ENCODE assay signal across 1 cellular context in the genomic region with DNA sequence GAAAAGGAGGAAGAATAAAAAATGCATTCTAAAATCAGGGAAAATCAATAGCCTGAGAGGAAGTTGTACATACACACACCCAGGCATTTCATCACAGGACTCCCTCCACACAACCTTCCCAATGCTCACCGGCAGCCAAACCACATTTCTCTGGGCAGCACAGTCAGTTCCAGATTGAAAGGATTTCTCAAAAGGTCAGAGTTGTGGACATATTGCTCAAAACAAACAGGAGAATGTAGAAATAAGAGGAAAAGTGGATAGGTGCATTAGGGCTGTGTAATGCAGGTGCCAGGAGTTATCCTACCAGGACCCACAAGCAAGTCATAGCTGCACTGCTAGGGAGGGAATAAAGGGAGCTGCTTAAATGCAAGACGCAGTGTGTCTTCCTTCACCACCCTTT.
TF ChIP-seq lines count a peak whose summit lies in the region.

No MANE protein-coding gene starts in this region.

TF ChIP-seq in HepG2, 621 proteins besides CTCF, POLR2A, EP300 and RAD21 (continued from another document and continues in another):
- TF ChIP-seq, protein P1, sequence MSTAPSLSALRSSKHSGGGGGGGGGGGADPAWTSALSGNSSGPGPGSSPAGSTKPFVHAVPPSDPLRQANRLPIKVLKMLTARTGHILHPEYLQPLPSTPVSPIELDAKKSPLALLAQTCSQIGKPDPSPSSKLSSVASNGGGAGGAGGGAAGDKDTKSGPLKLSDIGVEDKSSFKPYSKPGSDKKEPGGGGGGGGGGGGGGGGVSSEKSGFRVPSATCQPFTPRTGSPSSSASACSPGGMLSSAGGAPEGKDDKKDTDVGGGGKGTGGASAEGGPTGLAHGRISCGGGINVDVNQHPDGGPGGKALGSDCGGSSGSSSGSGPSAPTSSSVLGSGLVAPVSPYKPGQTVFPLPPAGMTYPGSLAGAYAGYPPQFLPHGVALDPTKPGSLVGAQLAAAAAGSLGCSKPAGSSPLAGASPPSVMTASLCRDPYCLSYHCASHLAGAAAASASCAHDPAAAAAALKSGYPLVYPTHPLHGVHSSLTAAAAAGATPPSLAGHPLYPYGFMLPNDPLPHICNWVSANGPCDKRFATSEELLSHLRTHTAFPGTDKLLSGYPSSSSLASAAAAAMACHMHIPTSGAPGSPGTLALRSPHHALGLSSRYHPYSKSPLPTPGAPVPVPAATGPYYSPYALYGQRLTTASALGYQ (CRISPR knock-in tag; IDR thresholded peaks at IDR 0.05): no peak
- TF ChIP-seq MEF2D (CRISPR knock-in tag; IDR thresholded peaks at IDR 0.05): no peak
- no peak for TF ChIP-seq MAFG (CRISPR knock-in tag; IDR thresholded peaks at IDR 0.05)
- TF ChIP-seq JUND (CRISPR knock-in tag; IDR thresholded peaks at IDR 0.05): no peak; the same call in 1 of the 2 replicates
- 0 out of 2 replicates have a peak, but pooled peaks have one; percentile 52 for TF ChIP-seq ZKSCAN8 (CRISPR knock-in tag; IDR thresholded peaks at IDR 0.05; ENCODE audit: borderline replicate concordance)
- TF ChIP-seq ZNF24 (IDR thresholded peaks at IDR 0.05): no peak
- TF ChIP-seq HMG20A (CRISPR knock-in tag; IDR thresholded peaks at IDR 0.05; ENCODE audit: borderline replicate concordance): peak; percentile 78
- no peak for TF ChIP-seq HMGXB4 (CRISPR knock-in tag; IDR thresholded peaks at IDR 0.05; ENCODE audit: borderline replicate concordance in 1 of 2, low read depth in 1 of 2)
- TF ChIP-seq KMT2A (CRISPR knock-in tag; IDR thresholded peaks at IDR 0.05): peak; percentile 58; the same call in 1 of the 2 replicates
- no peak for TF ChIP-seq ZIK1 (CRISPR knock-in tag; IDR thresholded peaks at IDR 0.05; ENCODE audit: borderline replicate concordance, low read depth)
- TF ChIP-seq NKX3-1 (CRISPR knock-in tag; IDR thresholded peaks at IDR 0.05): no peak
- TF ChIP-seq ZNF547 (CRISPR knock-in tag; IDR thresholded peaks at IDR 0.05): no peak
- TF ChIP-seq ZNF230 (CRISPR knock-in tag; IDR thresholded peaks at IDR 0.05): no peak
- TF ChIP-seq KLF16 (CRISPR knock-in tag; IDR thresholded peaks at IDR 0.05): 0 out of 4 replicates have a peak, but pooled peaks of 1 of the 2 experiments have one; percentile 47
- peak; percentile 73; the same call in 1 of the 2 replicates for TF ChIP-seq ZNF205 (CRISPR knock-in tag; IDR thresholded peaks at IDR 0.05)
- TF ChIP-seq ATF7-NPFF (CRISPR knock-in tag; IDR thresholded peaks at IDR 0.05; ENCODE audit: low read depth): no peak
- TF ChIP-seq NFIC (IDR thresholded peaks at IDR 0.05; ENCODE audit: low read length): 0 out of 2 replicates have a peak, but pooled peaks have one; percentile 47
- TF ChIP-seq EED (CRISPR knock-in tag; IDR thresholded peaks at IDR 0.05): no peak
- no peak for TF ChIP-seq NR3C1 (CRISPR knock-in tag; IDR thresholded peaks at IDR 0.05)
- TF ChIP-seq, protein P2, sequence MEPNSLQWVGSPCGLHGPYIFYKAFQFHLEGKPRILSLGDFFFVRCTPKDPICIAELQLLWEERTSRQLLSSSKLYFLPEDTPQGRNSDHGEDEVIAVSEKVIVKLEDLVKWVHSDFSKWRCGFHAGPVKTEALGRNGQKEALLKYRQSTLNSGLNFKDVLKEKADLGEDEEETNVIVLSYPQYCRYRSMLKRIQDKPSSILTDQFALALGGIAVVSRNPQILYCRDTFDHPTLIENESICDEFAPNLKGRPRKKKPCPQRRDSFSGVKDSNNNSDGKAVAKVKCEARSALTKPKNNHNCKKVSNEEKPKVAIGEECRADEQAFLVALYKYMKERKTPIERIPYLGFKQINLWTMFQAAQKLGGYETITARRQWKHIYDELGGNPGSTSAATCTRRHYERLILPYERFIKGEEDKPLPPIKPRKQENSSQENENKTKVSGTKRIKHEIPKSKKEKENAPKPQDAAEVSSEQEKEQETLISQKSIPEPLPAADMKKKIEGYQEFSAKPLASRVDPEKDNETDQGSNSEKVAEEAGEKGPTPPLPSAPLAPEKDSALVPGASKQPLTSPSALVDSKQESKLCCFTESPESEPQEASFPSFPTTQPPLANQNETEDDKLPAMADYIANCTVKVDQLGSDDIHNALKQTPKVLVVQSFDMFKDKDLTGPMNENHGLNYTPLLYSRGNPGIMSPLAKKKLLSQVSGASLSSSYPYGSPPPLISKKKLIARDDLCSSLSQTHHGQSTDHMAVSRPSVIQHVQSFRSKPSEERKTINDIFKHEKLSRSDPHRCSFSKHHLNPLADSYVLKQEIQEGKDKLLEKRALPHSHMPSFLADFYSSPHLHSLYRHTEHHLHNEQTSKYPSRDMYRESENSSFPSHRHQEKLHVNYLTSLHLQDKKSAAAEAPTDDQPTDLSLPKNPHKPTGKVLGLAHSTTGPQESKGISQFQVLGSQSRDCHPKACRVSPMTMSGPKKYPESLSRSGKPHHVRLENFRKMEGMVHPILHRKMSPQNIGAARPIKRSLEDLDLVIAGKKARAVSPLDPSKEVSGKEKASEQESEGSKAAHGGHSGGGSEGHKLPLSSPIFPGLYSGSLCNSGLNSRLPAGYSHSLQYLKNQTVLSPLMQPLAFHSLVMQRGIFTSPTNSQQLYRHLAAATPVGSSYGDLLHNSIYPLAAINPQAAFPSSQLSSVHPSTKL (CRISPR knock-in tag; IDR thresholded peaks at IDR 0.05): peak; percentile 94
- no peak for TF ChIP-seq ZNF615 (CRISPR knock-in tag; IDR thresholded peaks at IDR 0.05; ENCODE audit: borderline replicate concordance)
- TF ChIP-seq CBX5 (CRISPR knock-in tag; IDR thresholded peaks at IDR 0.05; ENCODE audit: borderline replicate concordance): peak; percentile 51; the same call in 1 of the 2 replicates
- TF ChIP-seq SRY (CRISPR knock-in tag; IDR thresholded peaks at IDR 0.05): no peak
- TF ChIP-seq AHR (CRISPR knock-in tag; IDR thresholded peaks at IDR 0.05): no peak
- TF ChIP-seq, protein P3, sequence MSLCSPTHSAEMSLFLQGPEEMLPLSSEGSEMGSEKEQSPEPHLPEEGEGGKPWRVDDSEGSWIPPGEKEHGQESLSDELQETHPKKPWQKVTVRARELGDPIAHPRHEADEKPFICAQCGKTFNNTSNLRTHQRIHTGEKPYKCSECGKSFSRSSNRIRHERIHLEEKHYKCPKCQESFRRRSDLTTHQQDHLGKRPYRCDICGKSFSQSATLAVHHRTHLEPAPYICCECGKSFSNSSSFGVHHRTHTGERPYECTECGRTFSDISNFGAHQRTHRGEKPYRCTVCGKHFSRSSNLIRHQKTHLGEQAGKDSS (CRISPR knock-in tag; IDR thresholded peaks at IDR 0.05; ENCODE audit: borderline replicate concordance, low read depth): peak; percentile 64; the same call in 1 of the 2 replicates
- TF ChIP-seq TFAP4 (IDR thresholded peaks at IDR 0.05; ENCODE audit: borderline replicate concordance, low read depth): no peak
- no peak for TF ChIP-seq PHF5A (CRISPR knock-in tag; IDR thresholded peaks at IDR 0.05; ENCODE audit: low read depth, unreplicated experiment)
- TF ChIP-seq TRIM22 (IDR thresholded peaks at IDR 0.05): no peak
- no peak for TF ChIP-seq NR0B2 (CRISPR knock-in tag; IDR thresholded peaks at IDR 0.05)
- no peak for TF ChIP-seq TGIF2 (CRISPR knock-in tag; IDR thresholded peaks at IDR 0.05)
- no peak for TF ChIP-seq BORCS8-MEF2B (CRISPR knock-in tag; IDR thresholded peaks at IDR 0.05)
- TF ChIP-seq PTBP1 (IDR thresholded peaks at IDR 0.05; ENCODE audit: low read depth, low read length, poor library complexity, severe bottlenecking): no peak
- TF ChIP-seq SRSF9 (IDR thresholded peaks at IDR 0.05; ENCODE audit: borderline replicate concordance, insufficient read depth, low read depth, low read length, poor library complexity, severe bottlenecking): no peak
- no peak for TF ChIP-seq SALL2 (CRISPR knock-in tag; IDR thresholded peaks at IDR 0.05)
- TF ChIP-seq LRRFIP1 (CRISPR knock-in tag; conservative IDR thresholded peaks at IDR 0.05): no peak
- TF ChIP-seq, protein P4, sequence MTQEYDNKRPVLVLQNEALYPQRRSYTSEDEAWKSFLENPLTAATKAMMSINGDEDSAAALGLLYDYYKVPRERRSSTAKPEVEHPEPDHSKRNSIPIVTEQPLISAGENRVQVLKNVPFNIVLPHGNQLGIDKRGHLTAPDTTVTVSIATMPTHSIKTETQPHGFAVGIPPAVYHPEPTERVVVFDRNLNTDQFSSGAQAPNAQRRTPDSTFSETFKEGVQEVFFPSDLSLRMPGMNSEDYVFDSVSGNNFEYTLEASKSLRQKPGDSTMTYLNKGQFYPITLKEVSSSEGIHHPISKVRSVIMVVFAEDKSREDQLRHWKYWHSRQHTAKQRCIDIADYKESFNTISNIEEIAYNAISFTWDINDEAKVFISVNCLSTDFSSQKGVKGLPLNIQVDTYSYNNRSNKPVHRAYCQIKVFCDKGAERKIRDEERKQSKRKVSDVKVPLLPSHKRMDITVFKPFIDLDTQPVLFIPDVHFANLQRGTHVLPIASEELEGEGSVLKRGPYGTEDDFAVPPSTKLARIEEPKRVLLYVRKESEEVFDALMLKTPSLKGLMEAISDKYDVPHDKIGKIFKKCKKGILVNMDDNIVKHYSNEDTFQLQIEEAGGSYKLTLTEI (CRISPR knock-in tag; conservative IDR thresholded peaks at IDR 0.05): no peak
- TF ChIP-seq NCOR1 (IDR thresholded peaks at IDR 0.05; ENCODE audit: borderline replicate concordance, low read length): peak; percentile 80; the same call in 1 of the 2 replicates
- TF ChIP-seq, protein P5, sequence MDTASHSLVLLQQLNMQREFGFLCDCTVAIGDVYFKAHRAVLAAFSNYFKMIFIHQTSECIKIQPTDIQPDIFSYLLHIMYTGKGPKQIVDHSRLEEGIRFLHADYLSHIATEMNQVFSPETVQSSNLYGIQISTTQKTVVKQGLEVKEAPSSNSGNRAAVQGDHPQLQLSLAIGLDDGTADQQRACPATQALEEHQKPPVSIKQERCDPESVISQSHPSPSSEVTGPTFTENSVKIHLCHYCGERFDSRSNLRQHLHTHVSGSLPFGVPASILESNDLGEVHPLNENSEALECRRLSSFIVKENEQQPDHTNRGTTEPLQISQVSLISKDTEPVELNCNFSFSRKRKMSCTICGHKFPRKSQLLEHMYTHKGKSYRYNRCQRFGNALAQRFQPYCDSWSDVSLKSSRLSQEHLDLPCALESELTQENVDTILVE (CRISPR knock-in tag; IDR thresholded peaks at IDR 0.05): peak; percentile 33; the same call in 1 of the 2 replicates
- no peak for TF ChIP-seq ZNF468 (CRISPR knock-in tag; IDR thresholded peaks at IDR 0.05)
- peak; percentile 43; the same call in 1 of the 2 replicates for TF ChIP-seq FOXK2 (IDR thresholded peaks at IDR 0.05)
- no peak for TF ChIP-seq ZSCAN29 (CRISPR knock-in tag; conservative IDR thresholded peaks at IDR 0.05)
- TF ChIP-seq SAP130 (CRISPR knock-in tag; IDR thresholded peaks at IDR 0.05; ENCODE audit: low read depth): peak; percentile 77
- no peak for TF ChIP-seq ZNF136 (CRISPR knock-in tag; IDR thresholded peaks at IDR 0.05; ENCODE audit: low read depth)
- TF ChIP-seq ZMYM3 (CRISPR knock-in tag; IDR thresholded peaks at IDR 0.05): peak; percentile 57; the same call in 1 of the 2 replicates
